ENCODE assay signal across 17 cellular contexts in genomic region chr10:93059975-93060886, GRCh38. TPM values are rescaled to one million over a fixed set of nuclear protein-coding genes. Genes with fewer than 3 reads are reported as not detected.
A peak's percentile ranks its signal among the peaks of the same experiment; 100 is the strongest.
DNase-seq lines count a peak whose midpoint lies in the region; ATAC-seq, FAIRE-seq and TF ChIP-seq lines count a peak whose summit lies in the region.
"Had no signal": no experiment of that assay in that cellular context is flagged by ENCODE, and none has a peak within 500 bp of the region (broad histone marks: within the 10 kb centered on the region; RNA-seq: fewer than 3 reads in every experiment).

Gene CYP26C1 (plus strand): TSS chr10:93060798. CDS start chr10:93061264, 466 bp downstream.

- H3K4me1 ChIP-seq in kidney (ENCODE audit: control insufficient read depth in 1 of 2, insufficient read depth in 1 of 2, low read depth in 1 of 2, low read length in 2 of 2) (peaks cover 0 to 9% of the 10 kb centered on the region in 2 donors), spleen (peaks cover 14 to 45% (median 33%) of the 10 kb centered on the region in 6 donors)

- H3K4me1 Mint-ChIP-seq in activated naive CD4-positive, alpha-beta T cell treated with anti-CD3 and anti-CD28 coated beads, Interleukin-2, amount 10 ng/mL, durations not matched to agents 7 days and 5 days: peaks cover 15% of the 10 kb centered on the region
- H3K4me1 Mint-ChIP-seq in stimulated activated naive CD8-positive, alpha-beta T cell treated with anti-CD3 and anti-CD28 coated beads, Interleukin-15, amount 100 ng/mL, for 72 hours: peaks cover 18% of the 10 kb centered on the region

- no peaks in the 10 kb centered on the region for H3K9me3 Mint-ChIP-seq in activated naive CD4-positive, alpha-beta T cell treated with anti-CD3 and anti-CD28 coated beads, Interleukin-2, amount 10 ng/mL, durations not matched to agents 7 days and 5 days
- H3K9me3 Mint-ChIP-seq in activated naive CD4-positive, alpha-beta T cell treated with anti-CD3 and anti-CD28 coated beads, Interleukin-2, amount 50 U/mL, for 72 hours: no peaks in the 10 kb centered on the region
- H3K9me3 Mint-ChIP-seq in stimulated activated naive CD8-positive, alpha-beta T cell treated with anti-CD3 and anti-CD28 coated beads, Interleukin-15, amount 100 ng/mL, for 72 hours: no peaks in the 10 kb centered on the region

- H3K4me3 ChIP-seq in astrocyte of the cerebellum (ENCODE audit: low read depth, low read length) (peak within 1 kb of the TSS; percentile 7), kidney (ENCODE audit: low read length in 2 of 2) (no peak within 1 kb of the TSS), spleen (peak within 1 kb of the TSS in 2 of 8 donors; percentile 32 to 65)

- no peak for TF ChIP-seq CTCF in astrocyte of the cerebellum (IDR thresholded peaks at IDR 0.05; ENCODE audit: low read depth, low read length, missing control alignments)
- TF ChIP-seq CTCF in kidney (IDR thresholded peaks at IDR 0.05; ENCODE audit: borderline replicate concordance, extremely low read depth, insufficient read depth): no peak
- no peak for TF ChIP-seq CTCF in spleen (IDR thresholded peaks at IDR 0.05 in 8 of 11, conservative IDR thresholded peaks at IDR 0.05 in 3 of 11)

- H3K27ac ChIP-seq in kidney (ENCODE audit: low read depth in 2 of 2, low read length in 2 of 2) (no peak within 1 kb of the TSS), spleen (no peak within 1 kb of the TSS)
- H3K27ac ChIP-seq: adrenal gland, upper lobe of left lung had no signal

- H3K9me3 ChIP-seq in kidney (ENCODE audit: control insufficient read depth in 1 of 2, low read length in 2 of 2) (no peaks in the 10 kb centered on the region), spleen (no peaks in the 10 kb centered on the region)
- H3K9me3 ChIP-seq: adrenal gland, upper lobe of left lung had no signal

- H3K9ac ChIP-seq in kidney (ENCODE audit: low read length in 2 of 2): no peak within 1 kb of the TSS

- intact Hi-C loops in kidney (cut with DNase I) (no loop called here), spleen (cut with DNase I; ENCODE audit: low total_unique reads) (no loop called here)

- no peak for ATAC-seq in activated naive CD4-positive, alpha-beta T cell treated with anti-CD3 and anti-CD28 coated beads, Interleukin-2, amount 50 U/mL, for 72 hours
- no peak for ATAC-seq in stimulated activated naive CD8-positive, alpha-beta T cell treated with anti-CD3 and anti-CD28 coated beads, Interleukin-15, amount 100 ng/mL, for 72 hours
- no peak for ATAC-seq in activated CD4-positive, CD25-positive, alpha-beta regulatory T cell treated with anti-CD3 and anti-CD28 coated beads, Interleukin-2, amount 50 U/mL, for 24 hours

- H3K27me3 Mint-ChIP-seq in activated naive CD4-positive, alpha-beta T cell treated with anti-CD3 and anti-CD28 coated beads, Interleukin-2, amount 10 ng/mL, durations not matched to agents 7 days and 5 days: peaks cover 55% of the 10 kb centered on the region
- peaks cover 57% of the 10 kb centered on the region for H3K27me3 Mint-ChIP-seq in stimulated activated naive CD8-positive, alpha-beta T cell treated with anti-CD3 and anti-CD28 coated beads, Interleukin-15, amount 100 ng/mL, for 72 hours

- in situ Hi-C loops in astrocyte of the cerebellum (cut with HindIII; ENCODE audit: low sequenced_read_pairs): no loop called here

- TF ChIP-seq POLR2A in spleen (IDR thresholded peaks at IDR 0.05): no peak

- FAIRE-seq in kidney (lab: Jason Lieb, UNC): no peak

- H3K27me3 ChIP-seq in spleen (replicated peaks in 1 of 7): peaks cover 0 to 58% (median 37%) of the 10 kb centered on the region in 7 donors

- H3K36me3 ChIP-seq in kidney (ENCODE audit: control insufficient read depth in 1 of 2, insufficient read depth in 2 of 2, low read length in 2 of 2): no peaks in the 10 kb centered on the region
- H3K36me3 ChIP-seq in spleen: peaks cover 0 to 41% (median 10%) of the 10 kb centered on the region in 6 donors
- H3K36me3 ChIP-seq: adrenal gland had no signal

- WGBS in spleen, 5 donors: 35 to 53% (median 48%) methylated on average over 48 to 67 of the region's 67 CpGs

- no peak for DNase-seq in activated naive CD4-positive, alpha-beta T cell treated with anti-CD3 and anti-CD28 coated beads, Interleukin-2, amount 10 ng/mL, durations not matched to agents 7 days and 5 days
- DNase-seq in activated naive CD4-positive, alpha-beta T cell treated with anti-CD3 and anti-CD28 coated beads, Interleukin-2, amount 50 U/mL, for 72 hours (ENCODE audit: low spot score in 2 of 2): no peak
- DNase-seq in astrocyte of the cerebellum (ENCODE audit: low read depth) (no peak), kidney (peak; percentile 61), spleen (no peak), NCI-H345 treated with DMSO at 0.1 percent for 48 hours (lab: John Stamatoyannopoulos, UW; ENCODE audit: unreplicated experiment) (no peak)
- no peak for DNase-seq in stimulated activated naive CD8-positive, alpha-beta T cell treated with anti-CD3 and anti-CD28 coated beads, Interleukin-15, amount 100 ng/mL, for 72 hours
- DNase-seq: activated CD8-positive, alpha-beta memory T cell treated with anti-CD3 and anti-CD28 coated beads for 24 hours; adrenal gland; foreskin melanocyte; NCI-H1417 treated with DMSO at 0.1 percent for 48 hours; NCI-H510A treated with DMSO at 0.1 percent for 48 hours; occipital lobe; T-helper 9 cell had no signal

- CTCF ChIA-PET in activated naive CD4-positive, alpha-beta T cell treated with anti-CD3 and anti-CD28 coated beads, Interleukin-2, amount 10 ng/mL, durations not matched to agents 7 days and 5 days (lab: Charles Lee): interaction anchor here (0.9 kb wide), 1 partner anchor 95 kb away, joined by 3 read pairs; no protein-coding TSS in a partner anchor

- H3K36me3 Mint-ChIP-seq in activated naive CD4-positive, alpha-beta T cell treated with anti-CD3 and anti-CD28 coated beads, Interleukin-2, amount 10 ng/mL, durations not matched to agents 7 days and 5 days: peaks cover 5% of the 10 kb centered on the region
- H3K36me3 Mint-ChIP-seq in activated naive CD4-positive, alpha-beta T cell treated with anti-CD3 and anti-CD28 coated beads, Interleukin-2, amount 50 U/mL, for 72 hours: peaks cover 5 to 6% of the 10 kb centered on the region in 2 donors

- peak within 1 kb of the TSS; percentile 31 for H3K4me3 Mint-ChIP-seq in activated naive CD4-positive, alpha-beta T cell treated with anti-CD3 and anti-CD28 coated beads, Interleukin-2, amount 10 ng/mL, durations not matched to agents 7 days and 5 days
- peak within 1 kb of the TSS; percentile 31 to 87 for H3K4me3 Mint-ChIP-seq in stimulated activated naive CD8-positive, alpha-beta T cell treated with anti-CD3 and anti-CD28 coated beads, Interleukin-15, amount 100 ng/mL, for 72 hours

- no peak within 1 kb of the TSS for H3K27ac Mint-ChIP-seq in activated naive CD4-positive, alpha-beta T cell treated with anti-CD3 and anti-CD28 coated beads, Interleukin-2, amount 10 ng/mL, durations not matched to agents 7 days and 5 days
- no peak within 1 kb of the TSS for H3K27ac Mint-ChIP-seq in activated naive CD4-positive, alpha-beta T cell treated with anti-CD3 and anti-CD28 coated beads, Interleukin-2, amount 50 U/mL, for 72 hours
- H3K27ac Mint-ChIP-seq in stimulated activated naive CD8-positive, alpha-beta T cell treated with anti-CD3 and anti-CD28 coated beads, Interleukin-15, amount 100 ng/mL, for 72 hours: no peak within 1 kb of the TSS

RNA-seq across cellular contexts. Expression of gene CYP26C1, which starts in this region (rescaled TPM):
- total RNA-seq in activated naive CD4-positive, alpha-beta T cell treated with anti-CD3 and anti-CD28 coated beads, Interleukin-2, amount 50 U/mL, for 72 hours: under 1 TPM in 1 of 2 donors, not detected in 1; 0.12 TPM
- total RNA-seq in kidney: 0.35 TPM
- 0.09 TPM for polyA plus RNA-seq in kidney (ENCODE audit: insufficient read depth, low read depth, low replicate concordance)
- 1 to 10 TPM in 2 of 7 donors, under 1 TPM in 5; 0.23 to 1.3 (median 0.51) TPM for total RNA-seq in spleen
- polyA plus RNA-seq in spleen: under 1 TPM; 0.04 to 0.13 (median 0.06) TPM
- total RNA-seq: RPMI7951 had no signal

Comparison
In these comparisons a context has a peak if more than half of its experiments do, and no peak if none do; other contexts are left out.
1. Peak in DNase-seq in kidney; RNA of the gene not detected or under 1 TPM.